In the genomic region with DNA sequence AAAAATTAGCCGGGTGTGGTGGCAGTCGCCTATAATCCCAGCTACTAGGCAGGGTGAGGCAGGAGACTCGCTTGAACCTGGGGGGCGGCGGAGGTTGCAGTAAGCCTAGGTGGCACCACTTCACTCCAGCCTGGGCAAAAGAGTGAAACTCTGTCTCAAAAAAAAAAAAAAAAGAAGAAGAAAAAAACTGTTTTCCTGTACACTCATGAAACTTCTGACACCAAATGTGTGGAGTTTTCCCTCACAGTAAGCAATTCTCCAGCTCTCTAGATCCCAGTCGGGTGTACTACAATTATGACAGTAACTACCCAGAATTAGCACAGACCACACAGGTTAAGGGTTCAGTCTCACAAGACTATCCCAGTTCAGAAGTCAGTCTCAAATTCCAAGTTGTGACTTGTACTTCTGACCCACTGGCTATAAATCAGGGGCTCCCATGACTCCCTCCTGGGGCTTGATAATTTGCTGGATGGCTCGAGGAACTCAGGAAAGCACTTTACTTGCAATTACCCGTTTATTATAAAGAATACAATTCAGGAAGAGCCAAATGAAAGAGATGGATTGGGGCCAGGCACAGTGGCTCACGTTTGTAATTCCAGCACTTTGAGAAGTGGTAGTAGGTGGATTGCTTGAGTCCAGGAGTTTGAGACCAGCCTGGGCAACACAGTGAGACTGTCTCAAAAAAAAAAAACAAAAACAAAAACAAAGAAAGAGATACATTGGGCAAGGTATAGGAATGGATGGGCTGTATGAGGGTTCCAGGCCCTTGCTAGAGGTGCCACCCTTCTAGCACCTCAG, we compare ENCODE assay signal across 9 cellular contexts. TPM values are rescaled to one million over a fixed set of nuclear protein-coding genes. Genes with fewer than 3 reads are reported as not detected.
A peak's percentile ranks its signal among the peaks of the same experiment; 100 is the strongest.
DNase-seq lines count a peak whose midpoint lies in the region; ATAC-seq and TF ChIP-seq lines count a peak whose summit lies in the region.
"Had no signal": no experiment of that assay in that cellular context is flagged by ENCODE, and none has a peak within 500 bp of the region (broad histone marks: within the 10 kb centered on the region; RNA-seq: fewer than 3 reads in every experiment).

No MANE protein-coding gene starts in this region.

- no peaks in the 10 kb centered on the region for H3K36me3 Mint-ChIP-seq in activated naive CD4-positive, alpha-beta T cell treated with anti-CD3 and anti-CD28 coated beads for 36 hours (ENCODE audit: low read depth)

- peak; percentile 27 for DNase-seq in activated naive CD4-positive, alpha-beta T cell treated with anti-CD3 and anti-CD28 coated beads for 36 hours
- no peak for DNase-seq in activated naive CD4-positive, alpha-beta T cell treated with Interleukin-2 at 50 U/mL for 16 hours
- DNase-seq in RPMI7951 (ENCODE audit: low read depth), result peak; percentile 23
- peak in 1 of 2 donors; percentile 53 for DNase-seq in foreskin keratinocyte
- DNase-seq in stromal cell of bone marrow (ENCODE audit: low read depth), result peak; percentile 61
- no peak for DNase-seq in GDM1 (lab: John Stamatoyannopoulos, UW)
- no peak for DNase-seq in cerebellum (ENCODE audit: low spot score)
- no peak for DNase-seq in glomerular visceral epithelial cell (ENCODE audit: extremely low spot score)

- H3K4me1 Mint-ChIP-seq in activated naive CD4-positive, alpha-beta T cell treated with anti-CD3 and anti-CD28 coated beads for 36 hours (ENCODE audit: low read depth), result peaks cover 17% of the 10 kb centered on the region

- H3K27me3 ChIP-seq in foreskin keratinocyte, result no peaks in the 10 kb centered on the region

- ATAC-seq in foreskin keratinocyte, result peak; percentile 42

- H3K4me1 ChIP-seq in foreskin keratinocyte, result peaks cover 9% of the 10 kb centered on the region

- no peak overlapping the region for H3K27ac Mint-ChIP-seq in activated naive CD4-positive, alpha-beta T cell treated with anti-CD3 and anti-CD28 coated beads for 36 hours

- intact Hi-C loops in activated naive CD4-positive, alpha-beta T cell treated with anti-CD3 and anti-CD28 coated beads for 36 hours (cut with micrococcal nuclease), result no loop called here

- no peak for TF ChIP-seq CTCF in foreskin keratinocyte (conservative IDR thresholded peaks at IDR 0.05)

- peak overlapping the region; percentile 40 for H3K27ac ChIP-seq in foreskin keratinocyte

- no peak overlapping the region for H3K4me3 Mint-ChIP-seq in activated naive CD4-positive, alpha-beta T cell treated with anti-CD3 and anti-CD28 coated beads for 36 hours
- H3K4me3 Mint-ChIP-seq: CD4-positive, CD25-positive, alpha-beta regulatory T cell had no signal

- no peaks in the 10 kb centered on the region for H3K27me3 Mint-ChIP-seq in activated naive CD4-positive, alpha-beta T cell treated with anti-CD3 and anti-CD28 coated beads for 36 hours (ENCODE audit: low read depth)
- H3K27me3 Mint-ChIP-seq: CD4-positive, CD25-positive, alpha-beta regulatory T cell had no signal

- no peaks in the 10 kb centered on the region for H3K9me3 Mint-ChIP-seq in activated naive CD4-positive, alpha-beta T cell treated with anti-CD3 and anti-CD28 coated beads for 36 hours

- CTCF ChIA-PET in activated naive CD4-positive, alpha-beta T cell treated with anti-CD3 and anti-CD28 coated beads for 36 hours (lab: Charles Lee), result interaction anchor here (0.7 to 2.0 kb wide), 20 partner anchors 8 to 748 kb away, joined by 3 to 17 read pairs (median 4); partner anchors contain the start of gene ARF6

RNA-seq across cellular contexts. Expression of gene ARF6, which starts 12.4 kb away (rescaled TPM):
- 100 to 1,000 TPM; 128 to 129 TPM for total RNA-seq in activated naive CD4-positive, alpha-beta T cell treated with anti-CD3 and anti-CD28 coated beads for 36 hours
- 48.4 and 51.5 TPM in 2 replicates for total RNA-seq in RPMI7951 (2014; rRNA removed; shearing (Covaris generic))
- total RNA-seq in foreskin keratinocyte (103 and 110 TPM in 2 replicates), cerebellum (37.3 TPM)
- polyA plus RNA-seq in foreskin keratinocyte, result 60.3 and 66.0 TPM in 2 replicates

RNA-seq across cellular contexts. Expression of gene NEMF, which starts 27.9 kb away (rescaled TPM):
- total RNA-seq in activated naive CD4-positive, alpha-beta T cell treated with anti-CD3 and anti-CD28 coated beads for 36 hours, result 10 to 100 TPM; 45.5 to 47.0 TPM
- total RNA-seq in RPMI7951 (2014; rRNA removed; shearing (Covaris generic)), result 31.4 and 49.5 TPM in 2 replicates
- 38.3 and 46.7 TPM in 2 replicates for total RNA-seq in foreskin keratinocyte
- polyA plus RNA-seq in foreskin keratinocyte, result 14.1 and 16.8 TPM in 2 replicates
- total RNA-seq in cerebellum, result 120 TPM

Comparison
In these comparisons a context has a peak if more than half of its experiments do, and no peak if none do; other contexts are left out.
1. DNase-seq: peak in activated naive CD4-positive, alpha-beta T cell treated with anti-CD3 and anti-CD28 coated beads for 36 hours (single experiment), RPMI7951 (single experiment) and stromal cell of bone marrow (single experiment); none in activated naive CD4-positive, alpha-beta T cell treated with Interleukin-2 at 50 U/mL for 16 hours (single experiment), GDM1 (single experiment), cerebellum (single experiment) and glomerular visceral epithelial cell (single experiment).